Comparison of ENCODE assay signal across 8 cellular contexts in the genomic region with DNA sequence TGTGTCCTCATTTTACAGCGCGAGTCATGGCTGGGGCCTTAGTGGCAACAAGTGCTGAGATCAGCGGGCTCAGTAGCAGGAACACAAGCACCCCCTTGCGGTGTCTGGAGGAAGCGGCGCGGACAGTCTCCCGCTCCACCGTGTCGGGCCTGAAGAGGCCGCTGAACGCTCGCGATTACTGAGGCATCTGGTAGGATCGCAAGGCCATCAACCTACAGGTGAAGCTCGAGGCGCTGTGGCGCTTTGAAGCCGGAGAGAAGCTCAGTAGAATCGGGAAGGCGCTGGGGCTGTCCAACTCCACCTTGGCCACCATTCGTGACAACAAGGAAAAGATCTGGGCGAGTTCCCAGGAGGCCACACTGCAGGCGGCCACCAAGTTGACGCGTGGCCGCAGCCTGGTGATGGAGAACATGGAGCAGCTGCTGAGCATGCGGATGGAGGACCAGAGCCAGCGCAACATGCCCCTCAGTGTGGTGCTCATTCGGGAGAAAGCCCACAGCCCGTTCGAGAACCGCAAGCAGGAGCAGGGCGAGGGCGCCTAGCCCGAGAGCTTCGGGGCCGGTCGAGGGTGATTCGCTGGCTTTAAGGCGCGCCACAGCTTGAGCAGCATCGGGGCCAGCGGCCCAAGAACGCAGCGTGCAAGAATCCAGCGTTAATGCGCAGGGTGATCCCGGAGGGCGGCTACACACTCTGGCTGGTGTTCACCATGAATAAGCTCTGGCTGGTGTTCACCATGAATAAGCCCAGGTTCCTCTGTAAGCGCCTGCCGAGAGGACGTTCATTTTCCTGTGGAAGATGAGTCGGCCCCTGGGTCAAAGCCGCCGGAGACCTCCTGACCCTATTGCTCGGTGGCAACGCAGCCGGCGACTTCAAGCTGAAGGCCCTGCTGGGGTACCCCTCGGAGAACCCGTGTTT. TPM values are rescaled to one million over a fixed set of nuclear protein-coding genes. Genes with fewer than 3 reads are reported as not detected.
A peak's percentile ranks its signal among the peaks of the same experiment; 100 is the strongest.
DNase-seq lines count a peak whose midpoint lies in the region; ATAC-seq and TF ChIP-seq lines count a peak whose summit lies in the region.

No MANE protein-coding gene starts in this region.

- peak overlapping the region; percentile 45 for H3K9ac ChIP-seq in SK-N-MC (ENCODE audit: insufficient read length)

- peaks cover 18% of the 10 kb centered on the region for H3K36me3 Mint-ChIP-seq in brain

- H3K4me3 Mint-ChIP-seq in brain, result peak overlapping the region in 4 of 5 experiments; percentile 19 to 74 (median 38)

- ATAC-seq in GM21529 (IDR thresholded peaks at IDR 0.05; ENCODE audit: unreplicated experiment), result peak; percentile 66

- TF ChIP-seq CTCF in AG09309 (IDR thresholded peaks at IDR 0.05; ENCODE audit: control insufficient read depth, insufficient read depth, low read depth, low read length, missing control alignments) (peak; percentile 83), brain (conservative IDR thresholded peaks at IDR 0.05) (peak; percentile 94 to 97)

- H3K27ac ChIP-seq in SK-N-MC, result peak overlapping the region; percentile 62; the same call in 1 of the 2 replicates

- no peaks in the 10 kb centered on the region for H3K9me3 ChIP-seq in SK-N-MC (ENCODE audit: low read depth, low read length)

- H3K27me3 Mint-ChIP-seq in brain, result peaks cover 6% of the 10 kb centered on the region

- peak overlapping the region; percentile 64 to 93 (median 85) for H3K27ac Mint-ChIP-seq in brain

- peak; percentile 39 for DNase-seq in AG09309 (ENCODE audit: low read depth)
- no peak for DNase-seq in SK-N-MC (ENCODE audit: low read depth, low spot score)
- peak; percentile 94 for DNase-seq in islet precursor cell
- DNase-seq in stimulated activated CD4-positive, alpha-beta T cell treated with anti-CD3 and anti-CD28 coated beads, Interleukin-15, amount 100 ng/mL, for 48 hours (ENCODE audit: low read depth in 2 of 2), result peak; percentile 82 to 92
- DNase-seq in NCI-H526 treated with DMSO at 0.1 percent for 48 hours (lab: John Stamatoyannopoulos, UW), result no peak
- no peak for DNase-seq in kidney glomerular epithelial cell (lab: John Stamatoyannopoulos, UW)

- peaks cover 22% of the 10 kb centered on the region; the same call in 1 of the 2 replicates for H3K36me3 ChIP-seq in SK-N-MC (ENCODE audit: insufficient read depth, low read length)

- no peaks in the 10 kb centered on the region for H3K9me3 Mint-ChIP-seq in brain

- no peak overlapping the region for H3K4me3 ChIP-seq in AG09309 (ENCODE audit: control insufficient read depth, low read depth, low read length)
- H3K4me3 ChIP-seq in SK-N-MC, result no peak overlapping the region

- H3K4me1 Mint-ChIP-seq in brain, result peaks cover 54% of the 10 kb centered on the region

RNA-seq across cellular contexts. Expression of gene MZF1, which starts 8.3 kb away (rescaled TPM):
- 14.9 TPM for polyA plus RNA-seq in brain (ENCODE audit: insufficient read depth, low read depth, low replicate concordance)

RNA-seq across cellular contexts. Expression of gene UBE2M, which starts 23.1 kb away (rescaled TPM):
- polyA plus RNA-seq in brain (ENCODE audit: insufficient read depth, low read depth, low replicate concordance), result 192 TPM

RNA-seq across cellular contexts. Expression of gene CHMP2A, which starts 26.6 kb away (rescaled TPM):
- polyA plus RNA-seq in brain (ENCODE audit: insufficient read depth, low read depth, low replicate concordance), result 216 TPM

RNA-seq across cellular contexts. Expression of gene TRIM28, which starts 37.6 kb away (rescaled TPM):
- polyA plus RNA-seq in brain (ENCODE audit: insufficient read depth, low read depth, low replicate concordance), result 698 TPM

Comparison
In these comparisons a context has a peak if more than half of its experiments do, and no peak if none do; other contexts are left out.
1. DNase-seq: peak in AG09309 (single experiment), islet precursor cell (single experiment) and stimulated activated CD4-positive, alpha-beta T cell treated with anti-CD3 and anti-CD28 coated beads, Interleukin-15, amount 100 ng/mL, for 48 hours (2 of 2); none in SK-N-MC (single experiment), NCI-H526 treated with DMSO at 0.1 percent for 48 hours (single experiment) and kidney glomerular epithelial cell (single experiment).